ENCODE assay signal across 11 cellular contexts in genomic region chr22:29043906-29044575, GRCh38. TPM values are rescaled to one million over a fixed set of nuclear protein-coding genes. Genes with fewer than 3 reads are reported as not detected.
A peak's percentile ranks its signal among the peaks of the same experiment; 100 is the strongest.
DNase-seq lines count a peak whose midpoint lies in the region; ATAC-seq and TF ChIP-seq lines count a peak whose summit lies in the region.
"Had no signal": no experiment of that assay in that cellular context is flagged by ENCODE, and none has a peak within 500 bp of the region (broad histone marks: within the 10 kb centered on the region; RNA-seq: fewer than 3 reads in every experiment).

No MANE protein-coding gene starts in this region.

- TF ChIP-seq RAD21 in SK-N-SH (IDR thresholded peaks at IDR 0.05; ENCODE audit: low read length) = no peak

- H3K27me3 ChIP-seq in SK-N-SH (ENCODE audit: insufficient read depth) (no peaks in the 10 kb centered on the region), esophagus muscularis mucosa (no peaks in the 10 kb centered on the region)

- H3K4me2 ChIP-seq in SK-N-SH = peak overlapping the region; percentile 71

- H3K27ac ChIP-seq in SK-N-SH (ENCODE audit: low read depth in 2 of 2, low read length in 1 of 2) (peak overlapping the region; percentile 56 to 94; a peak in 3 of 4 replicates), esophagus muscularis mucosa (replicated peaks in 1 of 4) (peak overlapping the region; percentile 33 to 66 (median 54))

- intact Hi-C loops in esophagus muscularis mucosa (cut with DNase I) (no loop called here), posterior vena cava (cut with DNase I) (loop anchor here (2.0 to 10.0 kb wide), 2 partner anchors 129 to 187 kb away; no protein-coding TSS in a partner anchor)

- H3F3A ChIP-seq in SK-N-SH (replicated peaks; ENCODE audit: insufficient read depth) = peaks cover 29% of the 10 kb centered on the region

- H2AFZ ChIP-seq in SK-N-SH (ENCODE audit: low read depth) = peak overlapping the region; percentile 27; the same call in 1 of the 2 replicates

- TF ChIP-seq POLR2A in esophagus muscularis mucosa (IDR thresholded peaks at IDR 0.05; ENCODE audit: low read depth) = no peak

- H3K4me3 ChIP-seq in AG10803 (ENCODE audit: low read length) = peak overlapping the region; percentile 3; the same call in 1 of the 2 replicates
- H3K4me3 ChIP-seq in SK-N-SH (ENCODE audit: low read depth in 2 of 2, low read length in 1 of 2) = no peak overlapping the region
- no peak overlapping the region for H3K4me3 ChIP-seq in esophagus muscularis mucosa

- H3K4me1 ChIP-seq in SK-N-SH (ENCODE audit: control insufficient read depth in 1 of 2, insufficient read depth in 2 of 2, low read depth in 1 of 2, low read length in 1 of 2) (peaks cover 2 to 28% of the 10 kb centered on the region in 2 experiments; a peak in 3 of 4 replicates), esophagus muscularis mucosa (peaks cover 10 to 25% (median 15%) of the 10 kb centered on the region in 4 donors)

- POLR2A ChIA-PET in SK-N-SH (lab: Yijun Ruan, JAX) = no interaction called here

- 58% methylated on average over 7 of the region's 7 CpGs for WGBS in SK-N-SH (ENCODE audit: low lambda C conversion rate)
- WGBS in esophagus muscularis mucosa = 82% methylated on average over 7 of the region's 7 CpGs

- peak overlapping the region; percentile 30; the same call in 1 of the 2 replicates for H3K9ac ChIP-seq in SK-N-SH

- no peaks in the 10 kb centered on the region for H4K20me1 ChIP-seq in SK-N-SH (ENCODE audit: insufficient read depth)

- H3K79me2 ChIP-seq in SK-N-SH (ENCODE audit: insufficient read depth) = 0 out of 2 replicates have a peak, but pooled peaks cover 3% of the 10 kb centered on the region

- ATAC-seq in omental fat pad (ENCODE audit: low FRiP score) = peak; percentile 30
- ATAC-seq in GM19397 (IDR thresholded peaks at IDR 0.05; ENCODE audit: unreplicated experiment) = no peak
- ATAC-seq in HG02840 (IDR thresholded peaks at IDR 0.05; ENCODE audit: low FRiP score, unreplicated experiment) = no peak

- CTCF ChIA-PET in SK-N-SH (lab: Yijun Ruan, JAX) = interaction anchor here (1.1 to 6.5 kb wide), 5 partner anchors 11 to 443 kb away, joined by 4 to 100 read pairs (median 4); no protein-coding TSS in a partner anchor

- peak; percentile 15 for TF ChIP-seq CTCF in AG10803 (conservative IDR thresholded peaks at IDR 0.05; ENCODE audit: low read length)
- TF ChIP-seq CTCF in SK-N-SH (IDR thresholded peaks at IDR 0.05) = no peak
- TF ChIP-seq CTCF in esophagus muscularis mucosa (IDR thresholded peaks at IDR 0.05) = no peak
- no peak for TF ChIP-seq CTCF in omental fat pad (IDR thresholded peaks at IDR 0.05)

- H3K36me3 ChIP-seq in SK-N-SH (replicated peaks in 1 of 2; ENCODE audit: control insufficient read depth in 1 of 2, insufficient read depth in 2 of 2, low read length in 1 of 2) (peaks cover 14 to 21% of the 10 kb centered on the region in 2 experiments), esophagus muscularis mucosa (peaks cover 33 to 65% (median 52%) of the 10 kb centered on the region in 4 donors)

- H3K9me2 ChIP-seq in SK-N-SH = no peaks in the 10 kb centered on the region

- no peak for TF ChIP-seq EP300 in SK-N-SH (IDR thresholded peaks at IDR 0.05; ENCODE audit: borderline replicate concordance in 1 of 2, low read depth in 1 of 2, low read length in 1 of 2)
- TF ChIP-seq EP300 in esophagus muscularis mucosa (IDR thresholded peaks at IDR 0.05) = no peak

- H3K9me3 ChIP-seq in SK-N-SH (no peaks in the 10 kb centered on the region), esophagus muscularis mucosa (no peaks in the 10 kb centered on the region)

- peak; percentile 89 for DNase-seq in AG10803 (ENCODE audit: low read depth)
- no peak for DNase-seq in SK-N-SH
- DNase-seq in esophagus muscularis mucosa (ENCODE audit: extremely low spot score) = no peak
- no peak for DNase-seq in omental fat pad (ENCODE audit: low spot score)
- DNase-seq in posterior vena cava (ENCODE audit: low spot score) = no peak
- no peak for DNase-seq in HuH-7 (ENCODE audit: low spot score)
- DNase-seq: NCI-H82 had no signal

TF ChIP-seq in SK-N-SH, 30 proteins besides CTCF, POLR2A, EP300 and RAD21:
- no peak for TF ChIP-seq GABPA (IDR thresholded peaks at IDR 0.05; ENCODE audit: low read depth)
- no peak for TF ChIP-seq USF1 (IDR thresholded peaks at IDR 0.05; ENCODE audit: borderline replicate concordance, low read depth)
- no peak for TF ChIP-seq YY1 (IDR thresholded peaks at IDR 0.05; ENCODE audit: low read depth)
- TF ChIP-seq FOSL2 (IDR thresholded peaks at IDR 0.05; ENCODE audit: borderline replicate concordance, low read depth) = peak; percentile 76; the same call in 1 of the 2 replicates
- no peak for TF ChIP-seq RCOR1 (IDR thresholded peaks at IDR 0.05; ENCODE audit: low read length)
- peak; percentile 32; the same call in 1 of the 2 replicates for TF ChIP-seq TCF12 (IDR thresholded peaks at IDR 0.05)
- TF ChIP-seq ELF1 (IDR thresholded peaks at IDR 0.05) = no peak
- no peak for TF ChIP-seq TAF1 (IDR thresholded peaks at IDR 0.05; ENCODE audit: borderline replicate concordance, low read depth, low read length)
- no peak for TF ChIP-seq MXI1 (IDR thresholded peaks at IDR 0.05; ENCODE audit: low read depth, low read length)
- TF ChIP-seq JUND (IDR thresholded peaks at IDR 0.05) = peak; percentile 60
- TF ChIP-seq REST (IDR thresholded peaks at IDR 0.05; ENCODE audit: low read depth, low read length) = no peak
- no peak for TF ChIP-seq SIN3A (IDR thresholded peaks at IDR 0.05; ENCODE audit: borderline replicate concordance, low read depth, low read length)
- no peak for TF ChIP-seq NFIC (IDR thresholded peaks at IDR 0.05; ENCODE audit: borderline replicate concordance)
- TF ChIP-seq MEF2A (IDR thresholded peaks at IDR 0.05; ENCODE audit: borderline replicate concordance, low read depth) = no peak
- TF ChIP-seq RFX5 (IDR thresholded peaks at IDR 0.05; ENCODE audit: low read length) = no peak

RNA-seq across cellular contexts. Expression of gene C22orf31, which starts 17.6 kb away (rescaled TPM):
- polyA plus RNA-seq in SK-N-SH (2012; rRNA removed) = not detected in 2 replicates
- polyA plus RNA-seq in SK-N-SH (2012; cell fraction: cytosol; rRNA removed) = not detected in 2 replicates
- polyA plus RNA-seq in SK-N-SH (2012; cell fraction: nucleus; rRNA removed) = not detected in 2 replicates
- total RNA-seq in esophagus muscularis mucosa (not detected), omental fat pad (not detected), posterior vena cava (not detected)
- total RNA-seq: left lobe of liver had no signal
- polyA plus RNA-seq: BJ had no signal

RNA-seq across cellular contexts. Expression of gene KREMEN1, which starts 28.8 kb away (rescaled TPM):
- 7.9 and 10.0 TPM in 2 replicates for polyA plus RNA-seq in SK-N-SH (2012; rRNA removed)
- polyA plus RNA-seq in SK-N-SH (2012; cell fraction: cytosol; rRNA removed) = 7.0 and 10.4 TPM in 2 replicates
- 6.7 and 8.0 TPM in 2 replicates for polyA plus RNA-seq in SK-N-SH (2012; cell fraction: nucleus; rRNA removed)
- total RNA-seq in esophagus muscularis mucosa (10 to 100 TPM in 3 of 4 donors, 1 to 10 TPM in 1; 8.7 to 14.6 (median 12.4) TPM), omental fat pad (10 to 100 TPM; 11.1 to 23.8 (median 13.9) TPM), posterior vena cava (10 to 100 TPM; 13.7 to 22.2 TPM)
